8 cellular contexts compared by ENCODE assay signal in the genomic region with DNA sequence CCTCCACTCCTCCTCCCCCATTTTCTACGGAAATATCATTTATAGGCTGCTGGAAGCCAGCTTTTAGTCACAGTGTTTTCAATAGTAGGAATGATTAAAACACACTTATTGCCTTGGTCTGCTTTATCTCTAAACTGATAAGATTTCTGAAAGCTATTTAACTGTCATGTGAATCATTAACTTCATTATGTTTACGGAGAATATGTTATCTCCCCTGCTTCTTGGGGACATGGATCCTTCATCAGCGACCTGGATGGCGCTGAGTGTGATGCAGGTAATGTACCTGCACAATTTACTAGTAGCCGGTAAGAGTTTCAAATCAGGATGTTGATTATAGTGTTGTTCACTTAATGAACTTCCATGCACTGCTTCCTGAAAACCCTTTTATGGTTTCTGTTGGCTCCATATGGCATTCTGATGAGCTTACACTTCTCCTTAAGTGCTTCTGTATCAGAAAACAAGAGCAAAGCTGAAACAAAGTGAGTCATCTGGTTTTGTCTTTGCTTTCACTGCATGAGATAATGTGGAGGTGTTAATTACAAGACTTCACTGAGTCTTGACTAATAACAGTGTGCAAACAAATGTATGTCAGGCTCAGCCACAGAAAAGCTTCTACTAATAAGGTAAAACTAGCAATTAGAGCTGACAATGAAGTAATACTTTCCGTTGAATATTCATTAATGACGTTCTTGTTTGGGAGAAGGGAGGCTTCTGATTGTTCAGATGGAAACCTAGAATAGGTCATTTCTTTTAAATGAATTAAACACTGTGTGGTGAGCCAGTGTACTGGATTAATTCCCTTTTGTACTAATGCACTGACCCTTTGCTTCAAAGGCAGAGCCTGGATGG.
A peak's percentile ranks its signal among the peaks of the same experiment; 100 is the strongest.
DNase-seq lines count a peak whose midpoint lies in the region; ATAC-seq, FAIRE-seq and TF ChIP-seq lines count a peak whose summit lies in the region.

No MANE protein-coding gene starts in this region.

- H3K4me3 Mint-ChIP-seq in Calu3 (ENCODE audit: low read depth, unreplicated experiment) (peak overlapping the region; percentile 27), mesothelial cell of epicardium (no peak overlapping the region)

- H3K4me3 ChIP-seq in suprapubic skin (no peak overlapping the region), sigmoid colon (no peak overlapping the region)

- ATAC-seq in GM21360 (IDR thresholded peaks at IDR 0.05; ENCODE audit: unreplicated experiment): peak; percentile 74
- peak; percentile 86 for ATAC-seq in HG03558 (IDR thresholded peaks at IDR 0.05; ENCODE audit: extremely low read depth, unreplicated experiment)

- H3K9me3 Mint-ChIP-seq in Calu3 (ENCODE audit: low read depth, unreplicated experiment): no peaks in the 10 kb centered on the region
- no peaks in the 10 kb centered on the region for H3K9me3 Mint-ChIP-seq in mesothelial cell of epicardium

- H3K27me3 ChIP-seq in suprapubic skin (no peaks in the 10 kb centered on the region), sigmoid colon (no peaks in the 10 kb centered on the region)

- CTCF ChIA-PET in Calu3 (lab: Charles Lee): interaction anchor here (1.0 to 1.3 kb wide), 3 partner anchors 19 to 273 kb away, joined by 3 to 4 read pairs (median 3); no protein-coding TSS in a partner anchor

- H3K27me3 Mint-ChIP-seq in Calu3 (ENCODE audit: unreplicated experiment): no peaks in the 10 kb centered on the region
- H3K27me3 Mint-ChIP-seq in mesothelial cell of epicardium (ENCODE audit: low read depth): no peaks in the 10 kb centered on the region

- TF ChIP-seq CTCF in Calu3 (IDR thresholded peaks at IDR 0.05; ENCODE audit: unreplicated experiment) (no peak), mesothelial cell of epicardium (IDR thresholded peaks at IDR 0.05; ENCODE audit: unreplicated experiment) (no peak), suprapubic skin (IDR thresholded peaks at IDR 0.05) (no peak), sigmoid colon (IDR thresholded peaks at IDR 0.05) (no peak)

- no peaks in the 10 kb centered on the region for H3K36me3 ChIP-seq in suprapubic skin
- H3K36me3 ChIP-seq in sigmoid colon: no peaks in the 10 kb centered on the region

- TF ChIP-seq POLR2A in suprapubic skin (IDR thresholded peaks at IDR 0.05) (no peak), sigmoid colon (IDR thresholded peaks at IDR 0.05) (no peak)

- H3K4me1 Mint-ChIP-seq in Calu3 (ENCODE audit: low read depth, unreplicated experiment): peaks cover 35% of the 10 kb centered on the region
- peaks cover 62% of the 10 kb centered on the region for H3K4me1 Mint-ChIP-seq in mesothelial cell of epicardium

- H3K4me1 ChIP-seq in suprapubic skin: peaks cover 28% of the 10 kb centered on the region
- peaks cover 0 to 35% (median 31%) of the 10 kb centered on the region in 4 donors for H3K4me1 ChIP-seq in sigmoid colon

- intact Hi-C loops in Calu3 (cut with micrococcal nuclease; ENCODE audit: unreplicated experiment) (loop anchor here (5.0 kb wide), 2 partner anchors 167 to 247 kb away; no protein-coding TSS in a partner anchor), sigmoid colon (cut with DNase I) (loop anchor here (5.0 to 10.0 kb wide), 3 partner anchors 162 to 576 kb away; a partner anchor contains a TSS)

- no peaks in the 10 kb centered on the region for H3K36me3 Mint-ChIP-seq in Calu3 (ENCODE audit: insufficient read depth, unreplicated experiment)
- H3K36me3 Mint-ChIP-seq in mesothelial cell of epicardium: no peaks in the 10 kb centered on the region

- WGBS in suprapubic skin: 63% methylated on average over 7 of the region's 7 CpGs
- WGBS in sigmoid colon, 2 donors: 19 to 62% methylated on average over 7 of the region's 7 CpGs

- H3K27ac ChIP-seq in suprapubic skin: no peak overlapping the region
- H3K27ac ChIP-seq in sigmoid colon: peak overlapping the region in 1 of 4 donors; percentile 5

- H3K27ac Mint-ChIP-seq in Calu3 (ENCODE audit: unreplicated experiment): peak overlapping the region; percentile 58
- peak overlapping the region; percentile 54 for H3K27ac Mint-ChIP-seq in mesothelial cell of epicardium

- no TSS peak for BruUV-seq in Calu3 (replicated peaks; lab: Mats Ljungman, UMichigan)

- no peaks in the 10 kb centered on the region for H3K9me3 ChIP-seq in suprapubic skin
- no peaks in the 10 kb centered on the region for H3K9me3 ChIP-seq in sigmoid colon

- no peak for FAIRE-seq in urothelium cell line (lab: Jason Lieb, UNC)

- TF ChIP-seq EP300 in suprapubic skin (IDR thresholded peaks at IDR 0.05): no peak
- TF ChIP-seq EP300 in sigmoid colon (IDR thresholded peaks at IDR 0.05): no peak

- DNase-seq in Calu3 (no peak), SW480 (ENCODE audit: low spot score) (peak; percentile 57), mesothelial cell of epicardium (ENCODE audit: low spot score in 2 of 2, unreplicated experiment in 2 of 2) (no peak), suprapubic skin (ENCODE audit: low spot score in 2 of 2) (no peak), urothelium cell line (ENCODE audit: low spot score) (no peak), sigmoid colon (no peak)
